19 cellular contexts compared by ENCODE assay signal in the genomic region with DNA sequence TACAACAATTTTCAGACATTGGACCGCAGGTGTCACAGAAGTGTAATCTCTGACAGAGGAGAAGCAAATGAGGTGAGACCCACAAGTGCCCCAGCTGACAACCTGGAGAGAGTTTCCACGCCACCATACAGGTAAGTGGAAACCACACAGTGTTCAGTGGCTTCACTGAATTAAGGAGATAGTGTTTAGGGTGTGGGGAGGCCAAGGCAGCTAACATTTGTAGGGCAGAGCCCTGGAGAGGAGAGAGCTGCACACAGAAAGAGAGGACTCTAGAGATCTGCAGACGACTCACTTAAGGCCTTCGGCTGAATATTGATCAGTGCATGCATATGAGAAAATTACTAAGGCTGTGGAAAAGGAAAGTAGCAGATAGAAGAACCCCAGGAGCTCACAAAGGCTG.
"Had no signal": no experiment of that assay in that cellular context is flagged by ENCODE, and none has a peak within 500 bp of the region (broad histone marks: within the 10 kb centered on the region; RNA-seq: fewer than 3 reads in every experiment).

No MANE protein-coding gene starts in this region.

- H3K36me3 ChIP-seq: brain microvascular endothelial cell, heart right ventricle, tibial nerve, WERI-Rb-1 had no signal

- H3K27ac Mint-ChIP-seq: activated CD4-positive, alpha-beta T cell treated with anti-CD3 and anti-CD28 coated beads for 36 hours; activated naive CD4-positive, alpha-beta T cell treated with anti-CD3 and anti-CD28 coated beads, Interleukin-2, amount 50 U/mL, for 72 hours; activated T-cell treated with anti-CD3 and anti-CD28 coated beads, Interleukin-2, amount 50 U/mL, for 24 hours; naive thymus-derived CD4-positive, alpha-beta T cell; T-helper 1 cell treated with Interleukin-12 subunit alpha and Interleukin-12 subunit beta and Interleukin-4 antibody, amounts not matched to agents 30 μg/mL and 1 μg/mL, for 36 hours had no signal

- DNase-seq: activated CD4-positive, alpha-beta T cell treated with anti-CD3 and anti-CD28 coated beads for 36 hours; amygdala; brain microvascular endothelial cell; effector memory CD4-positive, alpha-beta T cell; heart right ventricle; mucosa of descending colon; SIG-M5; stimulated activated CD4-positive, alpha-beta T cell treated with anti-CD3 and anti-CD28 coated beads, Interleukin-2, amount 100 ng/mL, for 48 hours; stimulated activated naive CD4-positive, alpha-beta T cell; WERI-Rb-1 had no signal

- ATAC-seq: activated CD4-positive, alpha-beta T cell treated with anti-CD3 and anti-CD28 coated beads for 36 hours; activated naive CD4-positive, alpha-beta T cell treated with anti-CD3 and anti-CD28 coated beads, Interleukin-2, amount 50 U/mL, for 72 hours; heart right ventricle; left lobe of liver; mucosa of descending colon; naive thymus-derived CD4-positive, alpha-beta T cell had no signal

- H3K9ac ChIP-seq: parathyroid adenoma had no signal

- H3K9me3 ChIP-seq: mucosa of descending colon had no signal

- H3K4me3 ChIP-seq: heart right ventricle, mucosa of descending colon, tibial nerve had no signal

- H2AFZ ChIP-seq: parathyroid adenoma had no signal

- H3K79me2 ChIP-seq: parathyroid adenoma had no signal

- H3K4me3 Mint-ChIP-seq: activated CD4-positive, alpha-beta T cell treated with anti-CD3 and anti-CD28 coated beads for 36 hours; activated T-cell treated with anti-CD3 and anti-CD28 coated beads, Interleukin-2, amount 50 U/mL, for 24 hours; central memory CD8-positive, alpha-beta T cell; naive thymus-derived CD4-positive, alpha-beta T cell; T-helper 1 cell treated with Interleukin-12 subunit alpha and Interleukin-12 subunit beta and Interleukin-4 antibody, amounts not matched to agents 30 μg/mL and 1 μg/mL, for 36 hours had no signal

- H3K27me3 ChIP-seq: tibial nerve had no signal

- H3K4me1 ChIP-seq: parathyroid adenoma had no signal

- H3K27ac ChIP-seq: brain microvascular endothelial cell, epithelial cell of prostate, parathyroid adenoma, WERI-Rb-1 had no signal
